In genomic region chr10:74077416-74077815, GRCh38 we compare ENCODE assay signal across 2 cellular contexts.
TF ChIP-seq lines count a peak whose summit lies in the region.

No MANE protein-coding gene starts in this region.

TF ChIP-seq in H1, 55 proteins besides CTCF, POLR2A, EP300 and RAD21:
- TF ChIP-seq EZH2 (IDR thresholded peaks at IDR 0.05; ENCODE audit: low read depth, low read length, severe bottlenecking) (no peak), CTBP2 (IDR thresholded peaks at IDR 0.05; ENCODE audit: borderline replicate concordance, insufficient read depth, insufficient read length, low read length) (no peak), NANOG (IDR thresholded peaks at IDR 0.05; ENCODE audit: insufficient read depth, low read depth, low read length, poor library complexity, severe bottlenecking) (no peak), TCF12 (IDR thresholded peaks at IDR 0.05; ENCODE audit: low read depth, low read length) (no peak), CREB1 (IDR thresholded peaks at IDR 0.05) (no peak), TBP (IDR thresholded peaks at IDR 0.05; ENCODE audit: low read depth, low read length) (no peak), CHD7 (IDR thresholded peaks at IDR 0.05; ENCODE audit: insufficient replicate concordance, low read length) (no peak), HDAC6 (IDR thresholded peaks at IDR 0.05; ENCODE audit: low read depth, low read length) (no peak), TAF1 (IDR thresholded peaks at IDR 0.05; ENCODE audit: low read depth, low read length) (no peak), HDAC2 (IDR thresholded peaks at IDR 0.05; ENCODE audit: borderline replicate concordance in 1 of 2, low read depth in 2 of 2, low read length in 2 of 2) (no peak), TAF7 (optimal IDR thresholded peaks at IDR 0.05; ENCODE audit: borderline replicate concordance, low read depth, low read length) (no peak), EGR1 (IDR thresholded peaks at IDR 0.05; ENCODE audit: borderline replicate concordance, low read depth, low read length) (no peak), CEBPB (IDR thresholded peaks at IDR 0.05; ENCODE audit: low read depth, low read length) (no peak), CBX5 (IDR thresholded peaks at IDR 0.05; ENCODE audit: low read depth, low read length) (no peak), BACH1 (IDR thresholded peaks at IDR 0.05; ENCODE audit: low read length) (no peak), POU5F1 (IDR thresholded peaks at IDR 0.05; ENCODE audit: low read depth, low read length) (no peak), RNF2 (IDR thresholded peaks at IDR 0.05; ENCODE audit: borderline replicate concordance, low read depth, low read length, missing control alignments, poor library complexity, severe bottlenecking) (no peak), MAFK (IDR thresholded peaks at IDR 0.05; ENCODE audit: low read depth, low read length) (no peak)
TF ChIP-seq in H1: peak in this region for 0.

TF ChIP-seq in HepG2, 621 proteins besides CTCF, POLR2A, EP300 and RAD21:
- TF ChIP-seq ZFAT (CRISPR knock-in tag; conservative IDR thresholded peaks at IDR 0.05) (no peak), KDM5B (CRISPR knock-in tag; IDR thresholded peaks at IDR 0.05; ENCODE audit: borderline replicate concordance) (no peak), TOPORS (CRISPR knock-in tag; IDR thresholded peaks at IDR 0.05) (no peak), GZF1 (CRISPR knock-in tag; IDR thresholded peaks at IDR 0.05) (no peak), ZFY (CRISPR knock-in tag; IDR thresholded peaks at IDR 0.05) (no peak), ZNF503 (CRISPR knock-in tag; IDR thresholded peaks at IDR 0.05) (no peak), ZNF30 (CRISPR knock-in tag; IDR thresholded peaks at IDR 0.05) (no peak), NFAT5 (CRISPR knock-in tag; IDR thresholded peaks at IDR 0.05) (no peak), THRA (CRISPR knock-in tag; IDR thresholded peaks at IDR 0.05; ENCODE audit: borderline replicate concordance) (no peak), ZNF564 (CRISPR knock-in tag; IDR thresholded peaks at IDR 0.05) (no peak), CREM (IDR thresholded peaks at IDR 0.05) (no peak), CREM (CRISPR knock-in tag; IDR thresholded peaks at IDR 0.05) (no peak), LCORL (IDR thresholded peaks at IDR 0.05) (no peak), LCORL (CRISPR knock-in tag; IDR thresholded peaks at IDR 0.05) (no peak), RAD51 (IDR thresholded peaks at IDR 0.05; ENCODE audit: borderline replicate concordance) (no peak), ZNF382 (CRISPR knock-in tag; IDR thresholded peaks at IDR 0.05; ENCODE audit: borderline replicate concordance) (no peak), ZNF709 (CRISPR knock-in tag; IDR thresholded peaks at IDR 0.05) (no peak), HOXA7 (CRISPR knock-in tag; IDR thresholded peaks at IDR 0.05) (no peak), AGO2 (optimal IDR thresholded peaks at IDR 0.05; ENCODE audit: low read depth, low read length) (no peak), ZNF296 (CRISPR knock-in tag; conservative IDR thresholded peaks at IDR 0.05) (no peak), MAX (IDR thresholded peaks at IDR 0.05) (no peak), HNRNPLL (IDR thresholded peaks at IDR 0.05; ENCODE audit: low read depth, low read length, poor library complexity, severe bottlenecking) (no peak)
TF ChIP-seq in HepG2: peak in this region for 0.
